ENCODE assay signal across 32 cellular contexts in genomic region chr10:24376731-24377130, GRCh38.
"Had no signal": no experiment of that assay in that cellular context is flagged by ENCODE, and none has a peak within 500 bp of the region (broad histone marks: within the 10 kb centered on the region; RNA-seq: fewer than 3 reads in every experiment).

No MANE protein-coding gene starts in this region.

- H3K9ac ChIP-seq: neural progenitor cell had no signal

- H3K27me3 ChIP-seq: left lung, neural progenitor cell, neutrophil, stomach, testis, thyroid gland, transverse colon, upper lobe of left lung, vagina had no signal

- H3K27me3 Mint-ChIP-seq: progenitor cell of endocrine pancreas had no signal

- H3K4me1 ChIP-seq: left lung, lower lobe of right lung, testis, upper lobe of left lung, vagina had no signal

- H3K4me1 Mint-ChIP-seq: immature natural killer cell; naive B cell; natural killer cell; neural progenitor cell; stimulated activated naive B cell treated with anti-CD40 and anti-IgM and Interleukin-4, amounts not matched to agents 10 μg/mL and 1 μg/mL and 100 μg/mL, for 72 hours had no signal

- H3K9me3 ChIP-seq: left lung, lower lobe of right lung, neutrophil, stomach, testis, thyroid gland, transverse colon, upper lobe of left lung, vagina had no signal

- H3K4me3 ChIP-seq: left lung, lower lobe of right lung, neural progenitor cell, skin epidermis, stomach, testis, thyroid gland, transverse colon, upper lobe of left lung, vagina had no signal

- ATAC-seq: left colon; left lung; lower lobe of right lung; natural killer cell; right cardiac atrium; sciatic nerve; stimulated activated naive B cell treated with anti-CD40 and anti-IgM and Interleukin-4, amounts not matched to agents 10 μg/mL and 1 μg/mL and 100 μg/mL, for 72 hours; stimulated activated naive CD8-positive, alpha-beta T cell treated with anti-CD3 and anti-CD28 coated beads, Interleukin-15, Interleukin-2, amounts not matched to agents 100 U/mL and 50 U/mL, for 24 hours had no signal

- DNase-seq: hypothalamus; immature natural killer cell; kidney; left colon; left lung; lower lobe of right lung; mammary epithelial cell; mesenchymal stem cell; naive B cell; natural killer cell; nephron progenitor cell; occipital lobe; retina; right cardiac atrium; stimulated activated CD4-positive, alpha-beta T cell treated with anti-CD3 and anti-CD28 coated beads, Interleukin-12 subunit alpha, Interleukin-12 subunit beta, amount 100 ng/mL, for 4 hours; stimulated activated CD4-positive, alpha-beta T cell treated with anti-CD3 and anti-CD28 coated beads, Interleukin-15, amount 100 ng/mL, for 24 hours; stimulated activated CD4-positive, alpha-beta T cell treated with anti-CD3 and anti-CD28 coated beads, Interleukin-2, amount 100 ng/mL, for 24 hours; stimulated activated CD4-positive, alpha-beta T cell treated with anti-CD3 and anti-CD28 coated beads, Interleukin-4, amount 100 ng/mL, for 1 hour; stimulated activated naive B cell treated with anti-CD40 and anti-IgM and Interleukin-4, amounts not matched to agents 10 μg/mL and 1 μg/mL and 100 μg/mL, for 72 hours; stimulated activated naive CD8-positive, alpha-beta T cell treated with anti-CD3 and anti-CD28 coated beads, Interleukin-15, Interleukin-2, amounts not matched to agents 100 U/mL and 50 U/mL, for 24 hours; stomach; testis; thyroid gland; transverse colon; upper lobe of left lung had no signal

- H3K9me3 Mint-ChIP-seq: immature natural killer cell, natural killer cell had no signal

- H3K4me3 Mint-ChIP-seq: immature natural killer cell; naive B cell; natural killer cell; nephron progenitor cell; neural progenitor cell; stimulated activated naive B cell treated with anti-CD40 and anti-IgM and Interleukin-4, amounts not matched to agents 10 μg/mL and 1 μg/mL and 100 μg/mL, for 72 hours had no signal

- H3K27ac ChIP-seq: left lung, lower lobe of right lung, neural progenitor cell, neutrophil, skin epidermis, stomach, testis, thyroid gland, transverse colon, upper lobe of left lung, vagina had no signal

- H3K36me3 ChIP-seq: left lung, lower lobe of right lung, neural progenitor cell, neutrophil, stomach, thyroid gland, transverse colon, upper lobe of left lung, vagina had no signal

- H3K4me2 ChIP-seq: neural progenitor cell had no signal

- H2AFZ ChIP-seq: neural progenitor cell had no signal

- FAIRE-seq: islet of Langerhans, kidney had no signal

- H3K27ac Mint-ChIP-seq: immature natural killer cell; natural killer cell; nephron progenitor cell; neural progenitor cell; progenitor cell of endocrine pancreas; stimulated activated naive B cell treated with anti-CD40 and anti-IgM and Interleukin-4, amounts not matched to agents 10 μg/mL and 1 μg/mL and 100 μg/mL, for 72 hours had no signal

- H3K36me3 Mint-ChIP-seq: immature natural killer cell, naive B cell, natural killer cell had no signal
